ENCODE assay signal across 23 cellular contexts in the genomic region with DNA sequence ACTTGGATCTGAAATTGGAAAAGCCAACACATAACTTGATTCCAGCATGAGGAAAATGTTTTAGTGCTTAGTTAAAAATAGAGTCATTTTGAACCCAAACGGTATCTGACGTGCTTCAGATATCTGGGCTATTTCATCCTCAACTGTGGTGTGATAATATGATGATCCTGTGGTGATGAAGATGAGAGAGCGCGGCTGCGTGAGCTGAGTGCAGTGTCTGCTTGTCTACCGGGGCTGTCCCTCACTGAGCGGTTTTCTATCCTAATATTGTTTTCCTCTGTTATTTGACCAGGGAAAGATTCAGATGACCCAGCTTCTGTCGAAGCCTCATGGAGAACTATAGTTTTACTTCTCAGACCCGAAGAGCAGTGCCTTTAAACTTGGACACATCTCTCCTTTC. TPM values are rescaled to one million over a fixed set of nuclear protein-coding genes. Genes with fewer than 3 reads are reported as not detected.
A peak's percentile ranks its signal among the peaks of the same experiment; 100 is the strongest.
DNase-seq lines count a peak whose midpoint lies in the region; ATAC-seq, FAIRE-seq and TF ChIP-seq lines count a peak whose summit lies in the region.
"Had no signal": no experiment of that assay in that cellular context is flagged by ENCODE, and none has a peak within 500 bp of the region (broad histone marks: within the 10 kb centered on the region; RNA-seq: fewer than 3 reads in every experiment).

No MANE protein-coding gene starts in this region.

- intact Hi-C loops in CD4-positive, alpha-beta T cell (cut with DNase I, micrococcal nuclease): no loop called here

- H3K4me3 ChIP-seq in astrocyte (ENCODE audit: insufficient read depth, low read depth, low read length) (no peak overlapping the region), lung (no peak overlapping the region), suprapubic skin (peak overlapping the region; percentile 37)
- H3K4me3 ChIP-seq: gastrocnemius medialis, GM23338, left ventricle myocardium inferior, upper lobe of left lung had no signal

- H3K36me3 Mint-ChIP-seq in astrocyte (ENCODE audit: low read depth, unreplicated experiment): peaks cover 4% of the 10 kb centered on the region
- no peaks in the 10 kb centered on the region for H3K36me3 Mint-ChIP-seq in CD4-positive, alpha-beta T cell (ENCODE audit: low read depth)
- H3K36me3 Mint-ChIP-seq: CD4-positive, alpha-beta memory T cell; natural killer cell had no signal

- FAIRE-seq in astrocyte (lab: Jason Lieb, UNC): peak; percentile 9

- peaks cover 41% of the 10 kb centered on the region for H4K20me1 ChIP-seq in astrocyte (ENCODE audit: insufficient read depth, low read length)

- no peak for TF ChIP-seq EP300 in suprapubic skin (IDR thresholded peaks at IDR 0.05)

- DNase-seq in ELR (ENCODE audit: low read depth) (peak; percentile 78), astrocyte (ENCODE audit: low read depth) (no peak), lung (ENCODE audit: low spot score) (peak; percentile 17), suprapubic skin (ENCODE audit: low spot score in 2 of 2) (peak in 1 of 2 donors; percentile 59), iPS-NIHi11 (ENCODE audit: low spot score) (no peak), HuH-7.5 (ENCODE audit: low spot score) (no peak)
- DNase-seq in CD4-positive, alpha-beta T cell: no peak
- DNase-seq: activated naive CD4-positive, alpha-beta T cell; activated T-cell treated with anti-CD3 and anti-CD28 coated beads, Interleukin-2, amount 50 U/mL, for 24 hours; CD4-positive, alpha-beta memory T cell; gastrocnemius medialis; hypothalamus; left ventricle myocardium inferior; natural killer cell; occipital lobe; stimulated activated CD4-positive, alpha-beta T cell treated with anti-CD3 and anti-CD28 coated beads, Interleukin-4, amount 100 ng/mL, for 1 hour; substantia nigra; upper lobe of left lung had no signal

- peaks cover 9% of the 10 kb centered on the region for H3K4me1 ChIP-seq in astrocyte (ENCODE audit: insufficient read depth, low read length)
- no peaks in the 10 kb centered on the region for H3K4me1 ChIP-seq in lung (ENCODE audit: control insufficient read depth in 2 of 2, insufficient read depth in 2 of 2, low read length in 2 of 2)
- H3K4me1 ChIP-seq in suprapubic skin: peaks cover 5% of the 10 kb centered on the region
- H3K4me1 ChIP-seq: gastrocnemius medialis had no signal

- H3K9ac ChIP-seq in astrocyte (ENCODE audit: low read length): no peak overlapping the region

- POLR2A ChIA-PET in CD4-positive, alpha-beta T cell (lab: Charles Lee): no interaction called here

- ATAC-seq in lung (ENCODE audit: insufficient read depth, low FRiP score): no peak
- ATAC-seq in CD4-positive, alpha-beta T cell (ENCODE audit: poor library complexity): no peak
- ATAC-seq: gastrocnemius medialis, GM23338, natural killer cell, SK-N-SH treated with all-trans-retinoic acid at 6 μM for 48 hours had no signal

- H3K27me3 ChIP-seq in astrocyte (ENCODE audit: insufficient read depth, low read length): no peaks in the 10 kb centered on the region
- H3K27me3 ChIP-seq in lung (ENCODE audit: control insufficient read depth, insufficient read depth): peaks cover 7% of the 10 kb centered on the region
- H3K27me3 ChIP-seq in suprapubic skin: peaks cover 45% of the 10 kb centered on the region
- H3K27me3 ChIP-seq in CD4-positive, alpha-beta T cell (ENCODE audit: control insufficient read depth, insufficient read depth, low read length): peaks cover 30% of the 10 kb centered on the region

- no peak overlapping the region for H2AFZ ChIP-seq in astrocyte (ENCODE audit: low read depth, low read length)
- H2AFZ ChIP-seq: GM23338 had no signal

- H3K36me3 ChIP-seq in astrocyte (ENCODE audit: insufficient read depth, low read length): peaks cover 7% of the 10 kb centered on the region
- H3K36me3 ChIP-seq in lung (ENCODE audit: control insufficient read depth in 2 of 2, insufficient read depth in 2 of 2, low read length in 2 of 2): no peaks in the 10 kb centered on the region
- no peaks in the 10 kb centered on the region for H3K36me3 ChIP-seq in suprapubic skin
- H3K36me3 ChIP-seq: gastrocnemius medialis, left ventricle myocardium inferior had no signal

- H3K4me1 Mint-ChIP-seq in astrocyte (ENCODE audit: low read depth, unreplicated experiment): no peaks in the 10 kb centered on the region
- H3K4me1 Mint-ChIP-seq in CD4-positive, alpha-beta T cell (ENCODE audit: low read depth): no peaks in the 10 kb centered on the region
- H3K4me1 Mint-ChIP-seq: CD4-positive, alpha-beta memory T cell; natural killer cell had no signal

- H3K4me2 ChIP-seq in astrocyte (ENCODE audit: low read length): peak overlapping the region; percentile 67

- H3K27me3 Mint-ChIP-seq in astrocyte (ENCODE audit: low read depth, unreplicated experiment): peaks cover 52% of the 10 kb centered on the region
- H3K27me3 Mint-ChIP-seq in CD4-positive, alpha-beta T cell: peaks cover 43% of the 10 kb centered on the region

- H3K9me3 ChIP-seq in astrocyte (ENCODE audit: insufficient read depth, low read depth, low read length) (no peaks in the 10 kb centered on the region), lung (ENCODE audit: control insufficient read depth in 2 of 2, insufficient read depth in 1 of 2, low read length in 1 of 2) (no peaks in the 10 kb centered on the region), suprapubic skin (no peaks in the 10 kb centered on the region)
- H3K9me3 ChIP-seq in CD4-positive, alpha-beta T cell (ENCODE audit: control insufficient read depth, low read length): no peaks in the 10 kb centered on the region
- H3K9me3 ChIP-seq: gastrocnemius medialis, left ventricle myocardium inferior, upper lobe of left lung had no signal

- no peak for TF ChIP-seq POLR2A in suprapubic skin (IDR thresholded peaks at IDR 0.05)

- no peak overlapping the region for H3K27ac ChIP-seq in astrocyte (ENCODE audit: low read depth, low read length)
- no peak overlapping the region for H3K27ac ChIP-seq in lung (ENCODE audit: low read depth in 1 of 2, low read length in 1 of 2)
- peak overlapping the region; percentile 68 for H3K27ac ChIP-seq in suprapubic skin
- H3K27ac ChIP-seq in CD4-positive, alpha-beta T cell (ENCODE audit: low read depth, low read length): no peak overlapping the region
- H3K27ac ChIP-seq: gastrocnemius medialis, left ventricle myocardium inferior, upper lobe of left lung had no signal

- WGBS in lung, 2 donors: 83 to 89% methylated on average over 9 of the region's 9 CpGs
- 64% methylated on average over 9 of the region's 9 CpGs for WGBS in suprapubic skin

- H3K27ac Mint-ChIP-seq in astrocyte (ENCODE audit: unreplicated experiment): no peak overlapping the region
- H3K27ac Mint-ChIP-seq in CD4-positive, alpha-beta T cell: no peak overlapping the region
- H3K27ac Mint-ChIP-seq: activated T-cell treated with anti-CD3 and anti-CD28 coated beads, Interleukin-2, amount 50 U/mL, for 24 hours; CD4-positive, alpha-beta memory T cell; GM23338; IgD-negative memory B cell; natural killer cell had no signal

- peaks cover 14% of the 10 kb centered on the region for H3K9me3 Mint-ChIP-seq in astrocyte (ENCODE audit: unreplicated experiment)
- H3K9me3 Mint-ChIP-seq in CD4-positive, alpha-beta T cell: no peaks in the 10 kb centered on the region
- H3K9me3 Mint-ChIP-seq: activated T-cell treated with anti-CD3 and anti-CD28 coated beads, Interleukin-2, amount 50 U/mL, for 24 hours; CD4-positive, alpha-beta memory T cell; GM23338; IgD-negative memory B cell; natural killer cell had no signal

- H3K79me2 ChIP-seq in astrocyte (ENCODE audit: insufficient read depth, low read length): peaks cover 96% of the 10 kb centered on the region

- no peak overlapping the region for H3K4me3 Mint-ChIP-seq in astrocyte (ENCODE audit: unreplicated experiment)
- H3K4me3 Mint-ChIP-seq in CD4-positive, alpha-beta T cell: no peak overlapping the region
- H3K4me3 Mint-ChIP-seq: activated T-cell treated with anti-CD3 and anti-CD28 coated beads, Interleukin-2, amount 50 U/mL, for 24 hours; CD4-positive, alpha-beta memory T cell; GM23338; IgD-negative memory B cell had no signal

- CTCF ChIA-PET in CD4-positive, alpha-beta T cell (lab: Charles Lee): no interaction called here

- TF ChIP-seq CTCF in astrocyte (IDR thresholded peaks at IDR 0.05; ENCODE audit: insufficient read depth, low read depth, low read length) (no peak), lung (IDR thresholded peaks at IDR 0.05; ENCODE audit: control extremely low read depth, extremely low read depth) (no peak), suprapubic skin (IDR thresholded peaks at IDR 0.05) (no peak)
- TF ChIP-seq CTCF in CD4-positive, alpha-beta T cell (IDR thresholded peaks at IDR 0.05): no peak

RNA-seq across cellular contexts. Expression of gene TWIST2, which starts 5.8 kb away (rescaled TPM):
- 2.5 and 3.2 TPM in 2 replicates for total RNA-seq in astrocyte
- total RNA-seq in lung: 10 to 100 TPM; 10.8 to 12.5 TPM
- polyA plus RNA-seq in lung: 10 to 100 TPM; 10.1 to 14.8 TPM
- 10 to 100 TPM; 14.7 to 72.7 (median 30.4) TPM for total RNA-seq in suprapubic skin
- not detected for total RNA-seq in CD4-positive, alpha-beta T cell
- total RNA-seq: activated CD8-positive, alpha-beta memory T cell treated with anti-CD3 and anti-CD28 coated beads for 36 hours; CD4-positive, alpha-beta memory T cell; natural killer cell; T-helper 2 cell treated with Interferon-gamma antibody and Interleukin-4, amounts not matched to agents 100 ng/mL and 5 ng/mL, for 36 hours had no signal
- polyA plus RNA-seq: CD4-positive, alpha-beta memory T cell; IgD-negative memory B cell had no signal

Comparison
In these comparisons a context has a peak if more than half of its experiments do, and no peak if none do; other contexts are left out.
1. DNase-seq: peak in ELR (single experiment) and lung (single experiment); none in astrocyte (single experiment), iPS-NIHi11 (single experiment), HuH-7.5 (single experiment) and CD4-positive, alpha-beta T cell (0 of 10).